6 cellular contexts compared by ENCODE assay signal in genomic region chr15:42491540-42492225, GRCh38. TPM values are rescaled to one million over a fixed set of nuclear protein-coding genes. Genes with fewer than 3 reads are reported as not detected.
A peak's percentile ranks its signal among the peaks of the same experiment; 100 is the strongest.
DNase-seq lines count a peak whose midpoint lies in the region; ATAC-seq and TF ChIP-seq lines count a peak whose summit lies in the region.

No MANE protein-coding gene starts in this region.

- no peak for ATAC-seq in activated CD4-positive, alpha-beta T cell treated with anti-CD3 and anti-CD28 coated beads for 36 hours
- no peak for ATAC-seq in stimulated activated naive CD8-positive, alpha-beta T cell treated with anti-CD3 and anti-CD28 coated beads, Interleukin-15, amount 100 ng/mL, for 72 hours
- no peak for ATAC-seq in HG03354 (IDR thresholded peaks at IDR 0.05; ENCODE audit: poor library complexity, severe bottlenecking, unreplicated experiment)

- CTCF ChIA-PET in activated CD4-positive, alpha-beta T cell treated with anti-CD3 and anti-CD28 coated beads for 36 hours (lab: Charles Lee): interaction anchor here (0.5 to 1.3 kb wide), 4 partner anchors 11 to 157 kb away, joined by 3 to 5 read pairs (median 4); no protein-coding TSS in a partner anchor

- POLR2A ChIA-PET in activated CD4-positive, alpha-beta T cell treated with anti-CD3 and anti-CD28 coated beads for 36 hours (lab: Charles Lee): interaction anchor here (0.6 to 1.0 kb wide), 2 partner anchors 84 to 361 kb away, joined by 3 to 6 read pairs; partner anchors contain the start of gene STARD9

- H3K4me3 Mint-ChIP-seq in activated CD4-positive, alpha-beta T cell treated with anti-CD3 and anti-CD28 coated beads for 36 hours: peak overlapping the region; percentile 81
- peak overlapping the region; percentile 87 to 89 for H3K4me3 Mint-ChIP-seq in stimulated activated naive CD8-positive, alpha-beta T cell treated with anti-CD3 and anti-CD28 coated beads, Interleukin-15, amount 100 ng/mL, for 72 hours

- H3K27ac Mint-ChIP-seq in activated CD4-positive, alpha-beta T cell treated with anti-CD3 and anti-CD28 coated beads for 36 hours: peak overlapping the region; percentile 89
- peak overlapping the region; percentile 97 to 98 for H3K27ac Mint-ChIP-seq in stimulated activated naive CD8-positive, alpha-beta T cell treated with anti-CD3 and anti-CD28 coated beads, Interleukin-15, amount 100 ng/mL, for 72 hours

- intact Hi-C loops in activated CD4-positive, alpha-beta T cell treated with anti-CD3 and anti-CD28 coated beads for 36 hours (cut with DNase I, micrococcal nuclease): loop anchor here (1.0 to 10.0 kb wide), 10 partner anchors 57 to 1087 kb away; partner anchors contain the start of genes HAUS2 (in 2 of the 2), LRRC57 (in 2 of the 2), CDAN1 (in 1 of the 2) and GANC (in 1 of the 2)

- no peaks in the 10 kb centered on the region for H3K9me3 Mint-ChIP-seq in activated CD4-positive, alpha-beta T cell treated with anti-CD3 and anti-CD28 coated beads for 36 hours (ENCODE audit: low read depth)
- no peaks in the 10 kb centered on the region for H3K9me3 Mint-ChIP-seq in stimulated activated naive CD8-positive, alpha-beta T cell treated with anti-CD3 and anti-CD28 coated beads, Interleukin-15, amount 100 ng/mL, for 72 hours

- H3K4me1 Mint-ChIP-seq in activated CD4-positive, alpha-beta T cell treated with anti-CD3 and anti-CD28 coated beads for 36 hours: peaks cover 55% of the 10 kb centered on the region
- peaks cover 46% of the 10 kb centered on the region for H3K4me1 Mint-ChIP-seq in stimulated activated naive CD8-positive, alpha-beta T cell treated with anti-CD3 and anti-CD28 coated beads, Interleukin-15, amount 100 ng/mL, for 72 hours

- H3K4me3 ChIP-seq in epithelial cell of proximal tubule (ENCODE audit: low read depth, low read length): peak overlapping the region; percentile 69

- H3K27me3 Mint-ChIP-seq in activated CD4-positive, alpha-beta T cell treated with anti-CD3 and anti-CD28 coated beads for 36 hours: no peaks in the 10 kb centered on the region
- no peaks in the 10 kb centered on the region for H3K27me3 Mint-ChIP-seq in stimulated activated naive CD8-positive, alpha-beta T cell treated with anti-CD3 and anti-CD28 coated beads, Interleukin-15, amount 100 ng/mL, for 72 hours

- TF ChIP-seq CTCF in epithelial cell of proximal tubule (conservative IDR thresholded peaks at IDR 0.05; ENCODE audit: low read depth, low read length): no peak

- DNase-seq in activated CD4-positive, alpha-beta T cell treated with anti-CD3 and anti-CD28 coated beads for 36 hours: no peak
- no peak for DNase-seq in activated CD4-positive, alpha-beta T cell treated with anti-CD3 and anti-CD28 coated beads, Interleukin-2, amount 50 U/mL, for 48 hours
- DNase-seq in epithelial cell of proximal tubule (ENCODE audit: low read depth) (no peak), NCI-H69 (lab: John Stamatoyannopoulos, UW) (no peak)
- DNase-seq in stimulated activated naive CD8-positive, alpha-beta T cell treated with anti-CD3 and anti-CD28 coated beads, Interleukin-15, amount 100 ng/mL, for 72 hours: no peak

- peaks cover 10% of the 10 kb centered on the region for H3K36me3 Mint-ChIP-seq in activated CD4-positive, alpha-beta T cell treated with anti-CD3 and anti-CD28 coated beads for 36 hours (ENCODE audit: low read depth)

RNA-seq across cellular contexts. Expression of gene ZNF106, which starts 0.7 kb away (rescaled TPM):
- total RNA-seq in activated CD4-positive, alpha-beta T cell treated with anti-CD3 and anti-CD28 coated beads for 36 hours: 10 to 100 TPM; 52.9 to 62.7 TPM
- total RNA-seq in epithelial cell of proximal tubule: 26.8 and 27.1 TPM in 2 replicates

RNA-seq across cellular contexts. Expression of gene SNAP23, which starts 3.8 kb away (rescaled TPM):
- total RNA-seq in activated CD4-positive, alpha-beta T cell treated with anti-CD3 and anti-CD28 coated beads for 36 hours: 10 to 100 TPM; 45.5 to 77.5 TPM
- total RNA-seq in epithelial cell of proximal tubule: 68.6 and 76.4 TPM in 2 replicates

RNA-seq across cellular contexts. Expression of gene LRRC57, which starts 56.9 kb away (rescaled TPM):
- total RNA-seq in activated CD4-positive, alpha-beta T cell treated with anti-CD3 and anti-CD28 coated beads for 36 hours: 10 to 100 TPM; 14.8 to 15.2 TPM
- 14.7 and 20.3 TPM in 2 replicates for total RNA-seq in epithelial cell of proximal tubule

RNA-seq across cellular contexts. Expression of gene HAUS2, which starts 57.0 kb away (rescaled TPM):
- 10 to 100 TPM; 46.1 to 55.1 TPM for total RNA-seq in activated CD4-positive, alpha-beta T cell treated with anti-CD3 and anti-CD28 coated beads for 36 hours
- 54.0 and 77.5 TPM in 2 replicates for total RNA-seq in epithelial cell of proximal tubule
